ENCODE assay signal across 33 cellular contexts in the genomic region with DNA sequence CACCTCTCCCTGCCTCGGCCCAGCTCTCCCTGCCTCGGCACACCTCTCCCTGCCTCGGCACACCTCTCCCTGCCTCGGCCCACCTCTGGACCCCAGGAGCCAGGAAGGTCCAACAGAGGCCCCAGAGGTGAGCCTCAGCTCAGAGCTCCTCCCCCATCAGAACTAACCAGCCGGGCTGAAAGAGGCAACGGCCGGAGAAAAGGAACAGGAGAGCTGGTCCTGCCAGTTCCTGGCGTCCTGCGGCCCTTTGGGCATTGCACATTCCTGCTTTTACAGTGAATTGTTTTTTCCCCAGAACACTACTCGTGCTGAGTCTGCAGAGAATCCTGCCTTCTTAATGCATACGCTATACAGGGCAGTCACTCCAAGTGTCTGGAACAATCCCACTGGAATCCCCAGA. TPM values are rescaled to one million over a fixed set of nuclear protein-coding genes. Genes with fewer than 3 reads are reported as not detected.
"Had no signal": no experiment of that assay in that cellular context is flagged by ENCODE, and none has a peak within 500 bp of the region (broad histone marks: within the 10 kb centered on the region; RNA-seq: fewer than 3 reads in every experiment).

No MANE protein-coding gene starts in this region.

- DNase-seq: activated CD4-positive, alpha-beta memory T cell treated with anti-CD3 and anti-CD28 coated beads for 36 hours; activated CD4-positive, alpha-beta T cell treated with anti-CD3 and anti-CD28 coated beads for 36 hours; activated CD4-positive, alpha-beta T cell treated with anti-CD3 and anti-CD28 coated beads, Interleukin-2, amount 10 ng/mL, durations not matched to agents 24 days and 14 days; activated CD4-positive, CD25-positive, alpha-beta regulatory T cell; activated CD4-positive, CD25-positive, alpha-beta regulatory T cell treated with anti-CD3 and anti-CD28 coated beads, Interleukin-2, amount 50 U/mL, for 72 hours; activated CD8-positive, alpha-beta memory T cell treated with anti-CD3 and anti-CD28 coated beads, Interleukin-2, amount 10 ng/mL, durations not matched to agents 7 days and 5 days; activated CD8-positive, alpha-beta memory T cell treated with anti-CD3 and anti-CD28 coated beads, Interleukin-2, amount 50 U/mL, for 4 hours; activated CD8-positive, alpha-beta T cell treated with anti-CD3 and anti-CD28 coated beads, Interleukin-2, amount 10 ng/mL, durations not matched to agents 7 days and 5 days; activated effector memory CD4-positive, alpha-beta T cell treated with anti-CD3 and anti-CD28 coated beads, Interleukin-2, amount 50 U/mL, for 16 hours; activated naive CD4-positive, alpha-beta T cell treated with anti-CD3 and anti-CD28 coated beads for 36 hours; activated naive CD8-positive, alpha-beta T cell treated with anti-CD3 and anti-CD28 coated beads for 36 hours; activated naive CD8-positive, alpha-beta T cell treated with anti-CD3 and anti-CD28 coated beads, Interleukin-2, amount 50 U/mL, for 24 hours; activated T-cell treated with anti-CD3 and anti-CD28 coated beads, Interleukin-2, amount 50 U/mL, for 1 hour; activated T-cell treated with anti-CD3 and anti-CD28 coated beads, Interleukin-2, amount 50 U/mL, for 48 hours; cortex of kidney; dermis blood vessel endothelial cell; effector CD4-positive, alpha-beta T cell; effector memory CD8-positive, alpha-beta T cell; esophagus squamous epithelium; foreskin melanocyte; T-helper 1 cell; T-helper 17 cell; T1000 had no signal

- H3K4me3 ChIP-seq: ascending aorta, esophagus squamous epithelium, gastroesophageal sphincter had no signal

- H3K4me1 ChIP-seq: ascending aorta, esophagus squamous epithelium, gastroesophageal sphincter had no signal

- H3K9me3 ChIP-seq: ascending aorta, esophagus squamous epithelium, gastroesophageal sphincter had no signal

- H3K27me3 ChIP-seq: ascending aorta, gastroesophageal sphincter had no signal

- ATAC-seq: activated CD4-positive, alpha-beta T cell treated with anti-CD3 and anti-CD28 coated beads for 36 hours; activated CD8-positive, alpha-beta memory T cell treated with anti-CD3 and anti-CD28 coated beads, Interleukin-2, amount 10 ng/mL, durations not matched to agents 7 days and 5 days; activated CD8-positive, alpha-beta T cell treated with anti-CD3 and anti-CD28 coated beads, Interleukin-2, amount 10 ng/mL, durations not matched to agents 7 days and 5 days; activated naive CD8-positive, alpha-beta T cell treated with anti-CD3 and anti-CD28 coated beads, Interleukin-2, amount 50 U/mL, for 24 hours; effector memory CD8-positive, alpha-beta T cell; gastroesophageal sphincter; T-helper 17 cell had no signal

- H3K36me3 ChIP-seq: ascending aorta, esophagus squamous epithelium, gastroesophageal sphincter had no signal

- H3K27ac ChIP-seq: ascending aorta, epithelial cell of prostate, esophagus squamous epithelium, gastroesophageal sphincter had no signal

RNA-seq across cellular contexts. Expression of a gene that starts 45.8 kb away (rescaled TPM):
- total RNA-seq: activated CD4-positive, alpha-beta memory T cell treated with anti-CD3 and anti-CD28 coated beads for 36 hours; activated CD4-positive, alpha-beta T cell treated with anti-CD3 and anti-CD28 coated beads for 36 hours; activated CD4-positive, alpha-beta T cell treated with anti-CD3 and anti-CD28 coated beads, Interleukin-2, amount 10 ng/mL, durations not matched to agents 24 days and 14 days; activated CD8-positive, alpha-beta memory T cell treated with anti-CD3 and anti-CD28 coated beads for 36 hours; activated CD8-positive, alpha-beta memory T cell treated with anti-CD3 and anti-CD28 coated beads, Interleukin-2, amount 10 ng/mL, durations not matched to agents 7 days and 5 days; activated CD8-positive, alpha-beta T cell treated with anti-CD3 and anti-CD28 coated beads, Interleukin-2, amount 10 ng/mL, durations not matched to agents 7 days and 5 days; activated naive CD4-positive, alpha-beta T cell treated with anti-CD3 and anti-CD28 coated beads for 36 hours; activated naive CD8-positive, alpha-beta T cell treated with anti-CD3 and anti-CD28 coated beads for 36 hours; activated T-helper 1 cell treated with anti-CD3 and anti-CD28 coated beads, Interleukin-12 subunit alpha, Interleukin-12 subunit beta, Interleukin-2, Interleukin-4 antibody, amounts not matched to agents 30 ng/mL and 10 ng/mL and 1 ng/mL, durations not matched to agents 14 hours and 24 hours and 36 hours; activated T-helper 2 cell treated with anti-CD3 and anti-CD28 coated beads, Interferon-gamma antibody, Interleukin-2, Interleukin-4, amounts not matched to agents 10 μg/mL and 5 μg/mL and 100 μg/mL, durations not matched to agents 14 hours and 24 hours and 36 hours; ascending aorta; bronchial epithelial cell; dermis blood vessel endothelial cell; esophagus squamous epithelium; fibroblast of lung; fibroblast of villous mesenchyme; gastroesophageal sphincter; T-helper 17 cell had no signal
- polyA plus RNA-seq: fibroblast of lung had no signal

RNA-seq across cellular contexts. Expression of a gene that starts 49.1 kb away (rescaled TPM):
- total RNA-seq: dermis blood vessel endothelial cell, fibroblast of lung, fibroblast of villous mesenchyme, glomerular endothelial cell had no signal
- polyA plus RNA-seq: fibroblast of lung had no signal
